In the genomic region with DNA sequence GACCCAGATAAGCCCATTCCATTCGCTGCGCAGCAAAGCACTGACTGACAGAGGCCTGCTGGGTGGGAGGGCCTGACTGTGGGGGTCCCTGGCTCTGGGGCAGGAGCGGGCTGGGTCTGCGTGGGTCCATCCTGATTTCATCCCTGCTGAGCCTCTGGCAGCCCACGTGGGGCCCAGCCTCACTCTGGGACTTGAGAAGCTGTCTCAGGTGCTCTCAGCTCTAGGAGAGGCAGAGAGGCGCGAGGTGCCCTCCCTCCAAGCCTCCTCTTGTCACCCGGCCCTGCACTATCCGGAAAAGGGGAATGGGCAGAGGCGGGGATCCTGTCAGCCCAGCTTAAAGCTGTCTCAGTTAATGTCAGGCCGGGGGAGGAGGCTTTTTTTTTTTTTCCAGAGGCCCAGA, we compare ENCODE assay signal across 9 cellular contexts. TPM values are rescaled to one million over a fixed set of nuclear protein-coding genes. Genes with fewer than 3 reads are reported as not detected.
DNase-seq lines count a peak whose midpoint lies in the region; ATAC-seq and TF ChIP-seq lines count a peak whose summit lies in the region.
"Had no signal": no experiment of that assay in that cellular context is flagged by ENCODE, and none has a peak within 500 bp of the region (broad histone marks: within the 10 kb centered on the region; RNA-seq: fewer than 3 reads in every experiment).

No MANE protein-coding gene starts in this region.

- H3K4me3 ChIP-seq in AG09309 (ENCODE audit: control insufficient read depth, low read depth, low read length) (0 out of 2 replicates have a peak overlapping the region, but pooled peaks have one; percentile 61), HUES64 (ENCODE audit: low read length) (0 out of 2 replicates have a peak overlapping the region, but pooled peaks have one; percentile 72), breast epithelium (peak overlapping the region; percentile 46 to 75 (median 64))

- H3K27me3 Mint-ChIP-seq in naive thymus-derived CD8-positive, alpha-beta T cell: no peaks in the 10 kb centered on the region
- H3K27me3 Mint-ChIP-seq: activated B cell treated with CpG ODN at 0.5 μM for 24 hours had no signal

- no peaks in the 10 kb centered on the region for H3K9me3 ChIP-seq in HUES64 (ENCODE audit: insufficient read depth, low read depth, low read length)
- H3K9me3 ChIP-seq in breast epithelium: no peaks in the 10 kb centered on the region

- peaks cover 8% of the 10 kb centered on the region for H3K4me1 ChIP-seq in HUES64 (ENCODE audit: insufficient read depth, low read length)
- H3K4me1 ChIP-seq in breast epithelium: peaks cover 5 to 21% of the 10 kb centered on the region in 2 donors

- H3K4me3 Mint-ChIP-seq in naive thymus-derived CD8-positive, alpha-beta T cell: peak overlapping the region in 7 of 10 donors; percentile 33 to 85 (median 74)

- WGBS in HUES64: 43% methylated on average over 11 of the region's 11 CpGs

- no peak for TF ChIP-seq POLR2A in breast epithelium (IDR thresholded peaks at IDR 0.05)

- intact Hi-C loops in breast epithelium (cut with DNase I; ENCODE audit: low total_unique reads): loop anchor here (10.0 kb wide), 1 partner anchor 79 kb away; no protein-coding TSS in a partner anchor

- no peak for ATAC-seq in naive thymus-derived CD8-positive, alpha-beta T cell
- ATAC-seq in HG03025 (IDR thresholded peaks at IDR 0.05; ENCODE audit: low FRiP score, unreplicated experiment) (no peak), HG02642 (IDR thresholded peaks at IDR 0.05; ENCODE audit: poor library complexity, unreplicated experiment) (no peak), HG03135 (IDR thresholded peaks at IDR 0.05; ENCODE audit: unreplicated experiment) (no peak)

- TF ChIP-seq CTCF in AG09309 (IDR thresholded peaks at IDR 0.05; ENCODE audit: control insufficient read depth, insufficient read depth, low read depth, low read length, missing control alignments) (no peak), breast epithelium (IDR thresholded peaks at IDR 0.05) (no peak)

- DNase-seq in AG09309 (ENCODE audit: low read depth) (no peak), breast epithelium (ENCODE audit: low spot score in 2 of 2) (no peak)
- no peak for DNase-seq in naive thymus-derived CD8-positive, alpha-beta T cell
- DNase-seq in stimulated activated naive CD4-positive, alpha-beta T cell treated with Interleukin-2 at 50 U/mL for 16 hours (lab: John Stamatoyannopoulos, UW): no peak
- DNase-seq: activated B cell treated with CpG ODN at 0.5 μM for 24 hours had no signal

- no peak overlapping the region for H3K9ac ChIP-seq in HUES64 (ENCODE audit: low read depth, low read length)

- POLR2A ChIA-PET in naive thymus-derived CD8-positive, alpha-beta T cell (lab: Charles Lee): interaction anchor here (1.3 to 3.1 kb wide), 5 partner anchors 9 to 268 kb away, joined by 5 to 20 read pairs (median 6); a partner anchor contains a TSS

- no peaks in the 10 kb centered on the region for H3K9me3 Mint-ChIP-seq in naive thymus-derived CD8-positive, alpha-beta T cell
- H3K9me3 Mint-ChIP-seq: activated B cell treated with CpG ODN at 0.5 μM for 24 hours had no signal

- H3K27ac ChIP-seq in HUES64 (ENCODE audit: low read depth, low read length): no peak overlapping the region
- peak overlapping the region in 1 of 2 donors; percentile 69 for H3K27ac ChIP-seq in breast epithelium

- H3K36me3 ChIP-seq in HUES64 (ENCODE audit: insufficient read depth, low read length): no peaks in the 10 kb centered on the region
- no peaks in the 10 kb centered on the region for H3K36me3 ChIP-seq in breast epithelium

- peaks cover 6 to 14% (median 8%) of the 10 kb centered on the region in 4 donors for H3K4me1 Mint-ChIP-seq in naive thymus-derived CD8-positive, alpha-beta T cell

- no peaks in the 10 kb centered on the region for H3K27me3 ChIP-seq in HUES64 (ENCODE audit: insufficient read depth, low read length)
- H3K27me3 ChIP-seq in breast epithelium: no peaks in the 10 kb centered on the region

- H3K36me3 Mint-ChIP-seq in naive thymus-derived CD8-positive, alpha-beta T cell: no peaks in the 10 kb centered on the region

- H3K27ac Mint-ChIP-seq in naive thymus-derived CD8-positive, alpha-beta T cell: no peak overlapping the region
- H3K27ac Mint-ChIP-seq: activated B cell treated with CpG ODN at 0.5 μM for 24 hours had no signal

RNA-seq across cellular contexts. Expression of a gene that starts 0.9 kb away (rescaled TPM):
- 2.5 TPM for polyA plus RNA-seq in HUES64 (2013, experiment 1 of 2)
- 2.2 TPM for polyA plus RNA-seq in HUES64 (2013, experiment 2 of 2)
- total RNA-seq in breast epithelium: 1 to 10 TPM in 2 of 3 donors, under 1 TPM in 1; 0.96 to 8.6 (median 6.2) TPM
- 1 to 10 TPM; 6.2 to 7.0 TPM for total RNA-seq in naive thymus-derived CD8-positive, alpha-beta T cell
- polyA plus RNA-seq in naive thymus-derived CD8-positive, alpha-beta T cell: 1 to 10 TPM in 1 of 3 donors, under 1 TPM in 2; 0.45 to 1.4 (median 0.80) TPM

RNA-seq across cellular contexts. Expression of a gene that starts 9.7 kb away (rescaled TPM):
- polyA plus RNA-seq in HUES64 (2013, experiment 1 of 2): 8.2 TPM
- 10.9 TPM for polyA plus RNA-seq in HUES64 (2013, experiment 2 of 2)
- 10 to 100 TPM in 2 of 3 donors, 1 to 10 TPM in 1; 9.0 to 16.5 (median 12.1) TPM for total RNA-seq in breast epithelium
- 10 to 100 TPM; 35.1 TPM for total RNA-seq in naive thymus-derived CD8-positive, alpha-beta T cell
- 10 to 100 TPM in 2 of 3 donors, 1 to 10 TPM in 1; 7.7 to 15.9 (median 15.4) TPM for polyA plus RNA-seq in naive thymus-derived CD8-positive, alpha-beta T cell

RNA-seq across cellular contexts. Expression of a gene that starts 15.1 kb away (rescaled TPM):
- 121 TPM for polyA plus RNA-seq in HUES64 (2013, experiment 1 of 2)
- 127 TPM for polyA plus RNA-seq in HUES64 (2013, experiment 2 of 2)
- total RNA-seq in breast epithelium: 100 to 1,000 TPM; 196 to 279 (median 234) TPM
- total RNA-seq in naive thymus-derived CD8-positive, alpha-beta T cell: 100 to 1,000 TPM; 183 TPM
- polyA plus RNA-seq in naive thymus-derived CD8-positive, alpha-beta T cell: 100 to 1,000 TPM; 209 to 256 (median 222) TPM
